In genomic region chr20:57381596-57382503, GRCh38 we compare ENCODE assay signal across 8 cellular contexts. TPM values are rescaled to one million over a fixed set of nuclear protein-coding genes. Genes with fewer than 3 reads are reported as not detected.
DNase-seq lines count a peak whose midpoint lies in the region; ATAC-seq and TF ChIP-seq lines count a peak whose summit lies in the region.

No MANE protein-coding gene starts in this region.

- no peak for ATAC-seq in HG03521 (IDR thresholded peaks at IDR 0.05; ENCODE audit: unreplicated experiment)

- H3K4me3 Mint-ChIP-seq in neural progenitor cell: no peak overlapping the region

- no peaks in the 10 kb centered on the region for H3K27me3 ChIP-seq in neural progenitor cell

- H3K79me2 ChIP-seq in neural progenitor cell (ENCODE audit: low read depth): no peaks in the 10 kb centered on the region

- no peaks in the 10 kb centered on the region for H3K36me3 Mint-ChIP-seq in neural progenitor cell

- no peak overlapping the region for H3K4me3 ChIP-seq in fibroblast of pulmonary artery (replicated peaks; ENCODE audit: low read depth, low read length)
- no peak overlapping the region for H3K4me3 ChIP-seq in neural progenitor cell

- no peak overlapping the region for H2AFZ ChIP-seq in neural progenitor cell (replicated peaks)

- H3K9me3 Mint-ChIP-seq in neural progenitor cell: no peaks in the 10 kb centered on the region

- no peaks in the 10 kb centered on the region for H3K9me3 ChIP-seq in neural progenitor cell (ENCODE audit: low read depth)

- no peaks in the 10 kb centered on the region for H4K20me1 ChIP-seq in neural progenitor cell (ENCODE audit: low read depth)

- H3K27ac ChIP-seq in neural progenitor cell (no peak overlapping the region), substantia nigra (ENCODE audit: low read depth, low read length, poor library complexity, severe bottlenecking) (no peak overlapping the region)

- peaks cover 14% of the 10 kb centered on the region for H3F3A ChIP-seq in neural progenitor cell (ENCODE audit: low read depth)

- peaks cover 3% of the 10 kb centered on the region for H3K27me3 Mint-ChIP-seq in neural progenitor cell (ENCODE audit: insufficient read depth, low read depth)

- H3K36me3 ChIP-seq in neural progenitor cell: no peaks in the 10 kb centered on the region

- TF ChIP-seq CTCF in fibroblast of pulmonary artery (IDR thresholded peaks at IDR 0.05; ENCODE audit: low read length, missing control alignments) (peak; percentile 96), neural progenitor cell (IDR thresholded peaks at IDR 0.05) (peak; percentile 95)

- no peak overlapping the region for H3K9ac ChIP-seq in neural progenitor cell

- H3K4me1 ChIP-seq in neural progenitor cell: peaks cover 6% of the 10 kb centered on the region

- H3K4me1 Mint-ChIP-seq in neural progenitor cell: peaks cover 2% of the 10 kb centered on the region

- no peak overlapping the region for H3K27ac Mint-ChIP-seq in neural progenitor cell

- no peak overlapping the region for H3K4me2 ChIP-seq in neural progenitor cell

- peak; percentile 79 for DNase-seq in ELR (ENCODE audit: low read depth)
- DNase-seq in HUDEP-2 (lab: John Stamatoyannopoulos, UW; ENCODE audit: unreplicated experiment in 76 of 76): peak in 70 of 76 experiments; percentile 11 to 85 (median 66)
- DNase-seq in RKO (ENCODE audit: low spot score): peak; percentile 82
- peak; percentile 73 for DNase-seq in activated T-helper 1 cell treated with Interleukin-2 at 50 U/mL for 16 hours (ENCODE audit: low read depth)
- peak; percentile 79 for DNase-seq in fibroblast of pulmonary artery (ENCODE audit: low read depth)
- peak; percentile 79 for DNase-seq in neural progenitor cell (ENCODE audit: low spot score)
- peak in 40 of 49 donors; percentile 24 to 87 (median 72) for DNase-seq in substantia nigra (lab: John Stamatoyannopoulos, UW)

RNA-seq across cellular contexts. Expression of gene RBM38, which starts 9.3 kb away (rescaled TPM):
- total RNA-seq in neural progenitor cell (ENCODE audit: low replicate concordance): 26.6 and 53.4 TPM in 2 replicates

RNA-seq across cellular contexts. Expression of gene RAE1, which starts 30.8 kb away (rescaled TPM):
- total RNA-seq in neural progenitor cell (ENCODE audit: low replicate concordance): 50.2 and 77.6 TPM in 2 replicates

RNA-seq across cellular contexts. Expression of gene SPO11, which starts 52.2 kb away (rescaled TPM):
- not detected in 2 replicates for total RNA-seq in neural progenitor cell (ENCODE audit: low replicate concordance)
